ENCODE assay signal across 1 cellular context in genomic region chr2:170739507-170740046, GRCh38.
TF ChIP-seq lines count a peak whose summit lies in the region.

No MANE protein-coding gene starts in this region.

TF ChIP-seq in K562, 482 proteins besides CTCF, POLR2A, EP300 and RAD21:
- peak; percentile 97 for TF ChIP-seq SPI1 (IDR thresholded peaks at IDR 0.05; ENCODE audit: borderline replicate concordance, low read depth, low read length)
- TF ChIP-seq ZNF263 (CRISPR knock-in tag; IDR thresholded peaks at IDR 0.05; ENCODE audit: borderline replicate concordance): no peak
- no peak for TF ChIP-seq GTF2E2 (tag; IDR thresholded peaks at IDR 0.05)
